In genomic region chr3:73499787-73500186, GRCh38 we compare ENCODE assay signal across 15 cellular contexts.
DNase-seq lines count a peak whose midpoint lies in the region; ATAC-seq, FAIRE-seq and TF ChIP-seq lines count a peak whose summit lies in the region.
"Had no signal": no experiment of that assay in that cellular context is flagged by ENCODE, and none has a peak within 500 bp of the region (broad histone marks: within the 10 kb centered on the region; RNA-seq: fewer than 3 reads in every experiment).

No MANE protein-coding gene starts in this region.

- ATAC-seq in GM19351 (IDR thresholded peaks at IDR 0.05; ENCODE audit: unreplicated experiment) (peak; percentile 55), HG02938 (IDR thresholded peaks at IDR 0.05; ENCODE audit: unreplicated experiment) (peak; percentile 46), GM21786 (IDR thresholded peaks at IDR 0.05; ENCODE audit: unreplicated experiment) (no peak), HG02588 (IDR thresholded peaks at IDR 0.05; ENCODE audit: unreplicated experiment) (no peak)
- ATAC-seq: body of pancreas, GM23338, natural killer cell had no signal

- WGBS in suprapubic skin: 86% methylated on average over 3 of the region's 3 CpGs

- H3K4me1 ChIP-seq in suprapubic skin: no peaks in the 10 kb centered on the region

- H3K27ac ChIP-seq in suprapubic skin: no peak overlapping the region
- H3K27ac ChIP-seq: body of pancreas had no signal

- no peak for TF ChIP-seq EP300 in suprapubic skin (IDR thresholded peaks at IDR 0.05)

- no peaks in the 10 kb centered on the region for H3K9me3 ChIP-seq in suprapubic skin
- H3K9me3 ChIP-seq: body of pancreas, stomach had no signal

- H3K36me3 ChIP-seq in suprapubic skin: no peaks in the 10 kb centered on the region
- H3K36me3 ChIP-seq: stomach had no signal

- no peak for TF ChIP-seq POLR2A in GM12891 (IDR thresholded peaks at IDR 0.05; ENCODE audit: low read depth, low read length)
- no peak for TF ChIP-seq POLR2A in suprapubic skin (IDR thresholded peaks at IDR 0.05)

- DNase-seq in GM12891 (ENCODE audit: insufficient read length, low spot score) (no peak), amniotic epithelial cell (ENCODE audit: low read depth) (peak; percentile 45), suprapubic skin (ENCODE audit: low spot score in 2 of 2) (no peak), globus pallidus (ENCODE audit: low spot score) (no peak)
- DNase-seq: body of pancreas; effector memory CD4-positive, alpha-beta T cell; left cardiac atrium; natural killer cell; OCI-M1; stomach had no signal

- H3K4me3 ChIP-seq in suprapubic skin: no peak overlapping the region
- H3K4me3 ChIP-seq: body of pancreas, GM23338, stomach had no signal

- TF ChIP-seq CTCF in suprapubic skin (IDR thresholded peaks at IDR 0.05): no peak

- FAIRE-seq in GM12891 (lab: Jason Lieb, UNC): no peak

- no peaks in the 10 kb centered on the region for H3K27me3 ChIP-seq in suprapubic skin
- H3K27me3 ChIP-seq: body of pancreas, stomach had no signal

TF ChIP-seq in GM12891, 5 proteins besides CTCF, POLR2A, EP300 and RAD21:
- TF ChIP-seq POU2F2 (IDR thresholded peaks at IDR 0.05; ENCODE audit: low read depth, low read length): no peak
- peak; percentile 19 for TF ChIP-seq PAX5 (IDR thresholded peaks at IDR 0.05; ENCODE audit: insufficient read depth, low read length, severe bottlenecking)

Comparison
In these comparisons a context has a peak if more than half of its experiments do, and no peak if none do; other contexts are left out.
1. ATAC-seq: peak in GM19351 (single experiment) and HG02938 (single experiment); none in GM21786 (single experiment) and HG02588 (single experiment).